Comparison of ENCODE assay signal across 30 cellular contexts in the genomic region with DNA sequence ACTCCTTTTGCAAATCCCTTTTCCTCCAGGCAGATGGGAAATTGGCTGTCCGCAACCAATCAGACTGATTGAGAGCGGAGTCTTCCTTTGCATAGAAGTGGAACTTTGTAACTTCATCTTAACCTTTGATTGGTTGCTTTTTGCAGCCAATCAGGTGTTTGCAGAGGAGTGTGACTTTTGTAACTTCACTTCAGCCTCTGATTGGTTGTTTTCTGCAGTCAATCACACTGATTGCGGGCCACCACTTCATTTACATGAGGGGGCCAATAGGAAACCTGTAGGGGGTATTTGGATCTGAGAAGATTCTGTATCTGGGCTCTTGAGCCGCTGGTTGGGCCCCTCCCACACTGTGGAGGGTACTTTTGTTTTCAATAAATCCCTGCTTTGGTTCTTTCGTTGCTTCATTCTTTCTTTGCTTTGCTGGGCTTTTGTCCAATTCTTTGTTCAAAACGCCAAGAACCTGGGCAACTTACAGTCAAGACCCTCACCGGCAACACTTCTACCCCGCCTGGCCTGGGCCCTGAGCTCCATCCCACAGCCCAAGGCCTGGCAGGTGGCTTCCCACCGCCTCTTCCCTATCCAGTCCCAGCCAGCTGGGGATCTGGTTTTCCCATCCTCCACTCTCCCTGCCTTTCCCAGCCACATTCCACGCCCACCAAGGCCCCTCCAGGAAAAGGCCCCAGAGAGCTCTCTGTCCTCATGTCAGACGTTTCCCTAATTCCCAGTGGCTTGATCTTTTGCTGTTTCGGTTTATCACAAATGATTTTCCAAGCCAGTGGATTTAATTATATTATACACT.
DNase-seq lines count a peak whose midpoint lies in the region; ATAC-seq and TF ChIP-seq lines count a peak whose summit lies in the region.
"Had no signal": no experiment of that assay in that cellular context is flagged by ENCODE, and none has a peak within 500 bp of the region (broad histone marks: within the 10 kb centered on the region; RNA-seq: fewer than 3 reads in every experiment).

No MANE protein-coding gene starts in this region.

- H3K4me3 Mint-ChIP-seq in WTC11 = no peak overlapping the region
- H3K4me3 Mint-ChIP-seq: activated CD8-positive, alpha-beta memory T cell treated with anti-CD3 and anti-CD28 coated beads, Interleukin-2, amount 10 ng/mL, durations not matched to agents 7 days and 5 days; activated T-cell treated with anti-CD3 and anti-CD28 coated beads, Interleukin-2, amount 50 U/mL, for 72 hours; CD8-positive, alpha-beta T cell; T-helper 2 cell treated with Interferon-gamma antibody and Interleukin-4, amounts not matched to agents 5 μg/mL and 100 μg/mL, for 36 hours had no signal

- TF ChIP-seq CTCF in SK-N-SH (IDR thresholded peaks at IDR 0.05) (no peak), WTC11 (IDR thresholded peaks at IDR 0.05) (no peak), ascending aorta (IDR thresholded peaks at IDR 0.05) (no peak)

- H3K4me1 ChIP-seq in SK-N-SH (ENCODE audit: control insufficient read depth in 1 of 2, insufficient read depth in 2 of 2, low read depth in 1 of 2, low read length in 1 of 2) = no peaks in the 10 kb centered on the region
- no peaks in the 10 kb centered on the region for H3K4me1 ChIP-seq in ascending aorta
- H3K4me1 ChIP-seq: adrenal gland, breast epithelium, gastrocnemius medialis, stomach, tibial nerve had no signal

- no peak for TF ChIP-seq RAD21 in SK-N-SH (IDR thresholded peaks at IDR 0.05; ENCODE audit: low read length)

- H3K9me2 ChIP-seq in SK-N-SH = no peaks in the 10 kb centered on the region

- no peaks in the 10 kb centered on the region for H3K27me3 Mint-ChIP-seq in WTC11 (ENCODE audit: low read depth)
- H3K27me3 Mint-ChIP-seq: activated CD8-positive, alpha-beta memory T cell treated with anti-CD3 and anti-CD28 coated beads, Interleukin-2, amount 10 ng/mL, durations not matched to agents 7 days and 5 days had no signal

- no peak overlapping the region for H3K4me3 ChIP-seq in SK-N-SH (ENCODE audit: low read depth in 2 of 2, low read length in 1 of 2)
- no peak overlapping the region for H3K4me3 ChIP-seq in ascending aorta
- H3K4me3 ChIP-seq: adrenal gland, breast epithelium, gastrocnemius medialis, hepatocyte, SK-N-MC, stomach, tibial nerve had no signal

- no peaks in the 10 kb centered on the region for H3K79me2 ChIP-seq in SK-N-SH (ENCODE audit: insufficient read depth)
- H3K79me2 ChIP-seq: hepatocyte had no signal

- no peaks in the 10 kb centered on the region for H3F3A ChIP-seq in SK-N-SH (replicated peaks; ENCODE audit: insufficient read depth)

- intact Hi-C loops in ascending aorta (cut with DNase I) = no loop called here

- H2AFZ ChIP-seq in SK-N-SH (ENCODE audit: low read depth) = no peak overlapping the region
- H2AFZ ChIP-seq: hepatocyte had no signal

- peak overlapping the region; percentile 70; the same call in 1 of the 2 replicates for H3K27ac Mint-ChIP-seq in WTC11
- H3K27ac Mint-ChIP-seq: activated CD8-positive, alpha-beta memory T cell treated with anti-CD3 and anti-CD28 coated beads, Interleukin-2, amount 10 ng/mL, durations not matched to agents 7 days and 5 days; activated T-cell treated with anti-CD3 and anti-CD28 coated beads, Interleukin-2, amount 50 U/mL, for 72 hours; CD8-positive, alpha-beta T cell; T-helper 2 cell treated with Interferon-gamma antibody and Interleukin-4, amounts not matched to agents 5 μg/mL and 100 μg/mL, for 36 hours had no signal

- H3K9ac ChIP-seq in SK-N-SH = no peak overlapping the region
- H3K9ac ChIP-seq: KMS-11 had no signal

- POLR2A ChIA-PET in SK-N-SH (lab: Yijun Ruan, JAX) (no interaction called here), WTC11 (lab: Charles Lee) (no interaction called here)

- H3K4me2 ChIP-seq in SK-N-SH = no peak overlapping the region
- H3K4me2 ChIP-seq: hepatocyte, KMS-11 had no signal

- CTCF ChIA-PET in SK-N-SH (lab: Yijun Ruan, JAX) = no interaction called here
- CTCF ChIA-PET in WTC11 (lab: Charles Lee) = interaction anchor here (0.5 to 1.3 kb wide), 7 partner anchors 11 to 86 kb away, joined by 3 to 7 read pairs (median 3); no protein-coding TSS in a partner anchor

- no peak for TF ChIP-seq EP300 in SK-N-SH (IDR thresholded peaks at IDR 0.05; ENCODE audit: borderline replicate concordance in 1 of 2, low read depth in 1 of 2, low read length in 1 of 2)

- DNase-seq in SK-N-SH = no peak
- peak; percentile 43 for DNase-seq in WTC11 (ENCODE audit: low spot score)
- DNase-seq in iPS-NIHi11 (ENCODE audit: low spot score) = peak; percentile 43
- no peak for DNase-seq in G401 (ENCODE audit: low spot score)
- no peak for DNase-seq in ascending aorta (ENCODE audit: low spot score in 2 of 2)
- DNase-seq in SHP77 (lab: John Stamatoyannopoulos, UW) = no peak
- DNase-seq: activated CD4-positive, alpha-beta T cell treated with anti-CD3 and anti-CD28 coated beads, Interleukin-2, amount 50 U/mL, for 1 hour; activated CD8-positive, alpha-beta memory T cell treated with anti-CD3 and anti-CD28 coated beads, Interleukin-2, amount 10 ng/mL, durations not matched to agents 7 days and 5 days; activated naive CD4-positive, alpha-beta T cell treated with Interleukin-2 at 50 U/mL for 16 hours; activated T-cell treated with anti-CD3 and anti-CD28 coated beads, Interleukin-2, amount 50 U/mL, for 72 hours; adrenal gland; AML-193; CD8-positive, alpha-beta T cell; cortex of kidney; DMS153; gastrocnemius medialis; GF-D8; kidney; NCI-H2171; NCI-H510A treated with DMSO at 0.1 percent for 48 hours; stomach had no signal

- peaks cover 4% of the 10 kb centered on the region; the same call in 1 of the 2 replicates for H3K36me3 Mint-ChIP-seq in WTC11

- H3K9me3 Mint-ChIP-seq in WTC11 = no peaks in the 10 kb centered on the region
- H3K9me3 Mint-ChIP-seq: activated T-cell treated with anti-CD3 and anti-CD28 coated beads, Interleukin-2, amount 50 U/mL, for 72 hours; CD8-positive, alpha-beta T cell; T-helper 2 cell treated with Interferon-gamma antibody and Interleukin-4, amounts not matched to agents 5 μg/mL and 100 μg/mL, for 36 hours had no signal

- H3K27ac ChIP-seq in SK-N-SH (ENCODE audit: low read depth in 2 of 2, low read length in 1 of 2) (no peak overlapping the region), ascending aorta (no peak overlapping the region)
- H3K27ac ChIP-seq: adrenal gland, breast epithelium, gastrocnemius medialis, hepatocyte, KMS-11, SK-N-MC, stomach, tibial nerve had no signal

- WGBS in SK-N-SH (ENCODE audit: low lambda C conversion rate) = 85% methylated on average over 12 of the region's 12 CpGs

- H3K36me3 ChIP-seq in SK-N-SH (replicated peaks in 1 of 2; ENCODE audit: control insufficient read depth in 1 of 2, insufficient read depth in 2 of 2, low read length in 1 of 2) (no peaks in the 10 kb centered on the region), ascending aorta (no peaks in the 10 kb centered on the region)
- H3K36me3 ChIP-seq: adrenal gland, breast epithelium, gastrocnemius medialis had no signal

- peaks cover 12% of the 10 kb centered on the region for H3K4me1 Mint-ChIP-seq in WTC11
- H3K4me1 Mint-ChIP-seq: activated CD8-positive, alpha-beta memory T cell treated with anti-CD3 and anti-CD28 coated beads, Interleukin-2, amount 10 ng/mL, durations not matched to agents 7 days and 5 days had no signal

- no peak for ATAC-seq in SK-N-SH treated with all-trans-retinoic acid at 6 μM for 48 hours
- peak; percentile 88 for ATAC-seq in WTC11
- no peak for ATAC-seq in GM19452 (IDR thresholded peaks at IDR 0.05; ENCODE audit: unreplicated experiment)
- ATAC-seq: activated CD8-positive, alpha-beta memory T cell treated with anti-CD3 and anti-CD28 coated beads, Interleukin-2, amount 10 ng/mL, durations not matched to agents 7 days and 5 days; activated T-cell treated with anti-CD3 and anti-CD28 coated beads, Interleukin-2, amount 50 U/mL, for 72 hours; CD8-positive, alpha-beta T cell; gastrocnemius medialis; sciatic nerve had no signal

- H3K9me3 ChIP-seq in SK-N-SH (no peaks in the 10 kb centered on the region), ascending aorta (no peaks in the 10 kb centered on the region)
- H3K9me3 ChIP-seq: adrenal gland, breast epithelium, gastrocnemius medialis, tibial nerve had no signal

- in situ Hi-C loops in G401 (cut with HindIII; ENCODE audit: low sequenced_read_pairs) = no loop called here

- no peaks in the 10 kb centered on the region for H3K27me3 ChIP-seq in SK-N-SH (ENCODE audit: insufficient read depth)
- no peaks in the 10 kb centered on the region for H3K27me3 ChIP-seq in ascending aorta
- H3K27me3 ChIP-seq: adrenal gland, breast epithelium, gastrocnemius medialis, hepatocyte, stomach, tibial nerve had no signal

- H4K20me1 ChIP-seq in SK-N-SH (ENCODE audit: insufficient read depth) = no peaks in the 10 kb centered on the region

TF ChIP-seq in SK-N-SH, 30 proteins besides CTCF, POLR2A, EP300 and RAD21 (continues in another document):
- TF ChIP-seq, protein P1, sequence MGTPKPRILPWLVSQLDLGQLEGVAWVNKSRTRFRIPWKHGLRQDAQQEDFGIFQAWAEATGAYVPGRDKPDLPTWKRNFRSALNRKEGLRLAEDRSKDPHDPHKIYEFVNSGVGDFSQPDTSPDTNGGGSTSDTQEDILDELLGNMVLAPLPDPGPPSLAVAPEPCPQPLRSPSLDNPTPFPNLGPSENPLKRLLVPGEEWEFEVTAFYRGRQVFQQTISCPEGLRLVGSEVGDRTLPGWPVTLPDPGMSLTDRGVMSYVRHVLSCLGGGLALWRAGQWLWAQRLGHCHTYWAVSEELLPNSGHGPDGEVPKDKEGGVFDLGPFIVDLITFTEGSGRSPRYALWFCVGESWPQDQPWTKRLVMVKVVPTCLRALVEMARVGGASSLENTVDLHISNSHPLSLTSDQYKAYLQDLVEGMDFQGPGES (IDR thresholded peaks at IDR 0.05; ENCODE audit: low read depth, low read length) = no peak

TF ChIP-seq in SK-N-SH treated with all-trans-retinoic acid at 6 μM for 48 hours, 23 proteins besides CTCF, POLR2A, EP300 and RAD21 (continues in another document):
- TF ChIP-seq ZNF8 (CRISPR knock-in tag; IDR thresholded peaks at IDR 0.05) = no peak

TF ChIP-seq in WTC11, 78 proteins besides CTCF, POLR2A, EP300 and RAD21:
- peak; percentile 58 for TF ChIP-seq NFYB (CRISPR knock-in tag; conservative IDR thresholded peaks at IDR 0.05; ENCODE audit: low read depth)
- no peak for TF ChIP-seq E2F1 (CRISPR knock-in tag; IDR thresholded peaks at IDR 0.05)
TF ChIP-seq in WTC11: peak in this region for 1.

Comparison
In these comparisons a context has a peak if more than half of its experiments do, and no peak if none do; other contexts are left out.
1. DNase-seq: peak in WTC11 (single experiment) and iPS-NIHi11 (single experiment); none in SK-N-SH (single experiment), G401 (single experiment), ascending aorta (0 of 2) and SHP77 (0 of 2).